In genomic region chrX:121030083-121030482, GRCh38 we compare ENCODE assay signal across 1 cellular context.
TF ChIP-seq lines count a peak whose summit lies in the region.

No MANE protein-coding gene starts in this region.

TF ChIP-seq in HepG2, 621 proteins besides CTCF, POLR2A, EP300 and RAD21:
- TF ChIP-seq FOSL2 (CRISPR knock-in tag; IDR thresholded peaks at IDR 0.05) (peak; percentile 80), SALL1 (CRISPR knock-in tag; IDR thresholded peaks at IDR 0.05) (peak; percentile 19; the same call in 1 of the 2 replicates), ZNF281 (CRISPR knock-in tag; IDR thresholded peaks at IDR 0.05; ENCODE audit: borderline replicate concordance) (no peak), MAFF (IDR thresholded peaks at IDR 0.05; ENCODE audit: low read depth, low read length) (no peak), KAT2B (IDR thresholded peaks at IDR 0.05; ENCODE audit: borderline replicate concordance, low read depth, low read length) (peak; percentile 96), ATF5 (CRISPR knock-in tag; IDR thresholded peaks at IDR 0.05; ENCODE audit: low read depth) (no peak), HOMEZ (CRISPR knock-in tag; IDR thresholded peaks at IDR 0.05; ENCODE audit: low read depth) (0 out of 2 replicates have a peak, but pooled peaks have one; percentile 39), ZSCAN29 (CRISPR knock-in tag; conservative IDR thresholded peaks at IDR 0.05) (no peak), REST (IDR thresholded peaks at IDR 0.05; ENCODE audit: borderline replicate concordance in 1 of 2, low read depth in 1 of 2, low read length in 2 of 2) (no peak), ZNF615 (CRISPR knock-in tag; IDR thresholded peaks at IDR 0.05; ENCODE audit: borderline replicate concordance) (no peak), ONECUT2 (CRISPR knock-in tag; IDR thresholded peaks at IDR 0.05) (peak; percentile 78; the same call in 1 of the 2 replicates)
